24 cellular contexts compared by ENCODE assay signal in the genomic region with DNA sequence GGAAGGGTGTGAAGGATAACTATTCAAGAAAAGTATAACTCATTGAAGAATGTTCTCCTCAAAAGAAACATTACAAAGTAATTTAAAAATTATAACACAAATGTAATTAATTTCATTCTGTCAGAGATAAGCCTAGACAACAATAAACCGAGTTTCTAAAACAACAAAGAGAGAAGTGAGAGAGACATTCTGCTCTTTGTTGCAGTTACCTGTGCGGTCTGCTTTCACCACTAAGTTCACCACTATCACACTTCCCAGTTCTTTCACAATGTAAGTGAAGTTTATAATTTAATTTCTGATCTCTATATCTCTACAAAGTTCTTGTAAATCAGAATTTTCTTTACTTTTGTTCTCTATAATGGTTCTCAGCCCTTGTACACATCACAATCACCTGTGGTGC.
DNase-seq lines count a peak whose midpoint lies in the region; ATAC-seq and TF ChIP-seq lines count a peak whose summit lies in the region.
"Had no signal": no experiment of that assay in that cellular context is flagged by ENCODE, and none has a peak within 500 bp of the region (broad histone marks: within the 10 kb centered on the region; RNA-seq: fewer than 3 reads in every experiment).

No MANE protein-coding gene starts in this region.

- peaks cover 38% of the 10 kb centered on the region for H4K20me1 ChIP-seq in smooth muscle cell (ENCODE audit: low read depth)

- peaks cover 71% of the 10 kb centered on the region for H3K36me3 ChIP-seq in SK-N-MC (ENCODE audit: insufficient read depth, low read length)
- H3K36me3 ChIP-seq in smooth muscle cell (ENCODE audit: low read depth) = peaks cover 8% of the 10 kb centered on the region

- peaks cover 6% of the 10 kb centered on the region for H3K4me1 ChIP-seq in smooth muscle cell (ENCODE audit: low read depth)
- H3K4me1 ChIP-seq: Caco-2 had no signal

- no peak overlapping the region for H2AFZ ChIP-seq in smooth muscle cell (ENCODE audit: low read depth)

- no peak overlapping the region for H3K9ac ChIP-seq in SK-N-MC (ENCODE audit: insufficient read length)
- no peak overlapping the region for H3K9ac ChIP-seq in smooth muscle cell (ENCODE audit: low read depth)

- ATAC-seq in GM18867 (IDR thresholded peaks at IDR 0.05; ENCODE audit: unreplicated experiment) (peak; percentile 72), HG02588 (IDR thresholded peaks at IDR 0.05; ENCODE audit: unreplicated experiment) (peak; percentile 50)
- ATAC-seq: CD8-positive, alpha-beta T cell; Panc1 had no signal

- H3K9me3 ChIP-seq in SK-N-MC (ENCODE audit: low read depth, low read length) (no peaks in the 10 kb centered on the region), smooth muscle cell (replicated peaks; ENCODE audit: low read depth) (no peaks in the 10 kb centered on the region)
- H3K9me3 ChIP-seq: Caco-2 had no signal

- no peak for TF ChIP-seq CTCF in smooth muscle cell (IDR thresholded peaks at IDR 0.05; ENCODE audit: borderline replicate concordance, insufficient read depth, poor library complexity, severe bottlenecking)

- H3K27me3 ChIP-seq in smooth muscle cell (ENCODE audit: low read depth) = no peaks in the 10 kb centered on the region

- DNase-seq in SK-N-MC (ENCODE audit: low read depth, low spot score) (no peak), smooth muscle cell (lab: John Stamatoyannopoulos, UW; ENCODE audit: unreplicated experiment) (no peak), HEK293T (ENCODE audit: extremely low spot score) (no peak), NCI-H526 (lab: John Stamatoyannopoulos, UW) (no peak), cerebellum (ENCODE audit: low spot score) (no peak)
- DNase-seq: C1 segment of cervical spinal cord; Caco-2; CD8-positive, alpha-beta T cell; EL; GF-D8; Karpas-422; NCI-H1092; NCI-H1417 treated with DMSO at 0.1 percent for 48 hours; NCI-H1694 treated with DMSO at 0.1 percent for 48 hours; NCI-H2081 treated with DMSO at 0.1 percent for 48 hours; NCI-H345; NCI-H524; SHP77; T-helper 1 cell had no signal

- peak overlapping the region; percentile 6 for H3K4me2 ChIP-seq in smooth muscle cell

- H3K27ac ChIP-seq in SK-N-MC = peak overlapping the region; percentile 72; the same call in 1 of the 2 replicates
- H3K27ac ChIP-seq in smooth muscle cell (ENCODE audit: low read depth) = peak overlapping the region; percentile 29
- H3K27ac ChIP-seq: HL-60, RWPE1 had no signal

- POLR2A ChIA-PET in HEK293T (lab: Yijun Ruan, JAX) = no interaction called here

- CTCF ChIA-PET in HEK293T (lab: Yijun Ruan, JAX) = no interaction called here

- H3K4me3 ChIP-seq in SK-N-MC (no peak overlapping the region), smooth muscle cell (no peak overlapping the region)

- WGBS in smooth muscle cell (ENCODE audit: low lambda C conversion rate) = 91% methylated on average over 2 of the region's 2 CpGs

- H3K79me2 ChIP-seq in smooth muscle cell (ENCODE audit: low read depth) = peaks cover 3% of the 10 kb centered on the region

- peaks cover 13% of the 10 kb centered on the region for H3F3A ChIP-seq in smooth muscle cell (ENCODE audit: low read depth)

TF ChIP-seq in HEK293T, 16 proteins besides CTCF, POLR2A, EP300 and RAD21:
- no peak for TF ChIP-seq ARNT (IDR thresholded peaks at IDR 0.05)
- no peak for TF ChIP-seq SP1 (IDR thresholded peaks at IDR 0.05)
- TF ChIP-seq TARDBP (IDR thresholded peaks at IDR 0.05) = no peak
- TF ChIP-seq ELF4 (IDR thresholded peaks at IDR 0.05) = no peak
- no peak for TF ChIP-seq FOXK2 (IDR thresholded peaks at IDR 0.05)
- TF ChIP-seq, protein P1, sequence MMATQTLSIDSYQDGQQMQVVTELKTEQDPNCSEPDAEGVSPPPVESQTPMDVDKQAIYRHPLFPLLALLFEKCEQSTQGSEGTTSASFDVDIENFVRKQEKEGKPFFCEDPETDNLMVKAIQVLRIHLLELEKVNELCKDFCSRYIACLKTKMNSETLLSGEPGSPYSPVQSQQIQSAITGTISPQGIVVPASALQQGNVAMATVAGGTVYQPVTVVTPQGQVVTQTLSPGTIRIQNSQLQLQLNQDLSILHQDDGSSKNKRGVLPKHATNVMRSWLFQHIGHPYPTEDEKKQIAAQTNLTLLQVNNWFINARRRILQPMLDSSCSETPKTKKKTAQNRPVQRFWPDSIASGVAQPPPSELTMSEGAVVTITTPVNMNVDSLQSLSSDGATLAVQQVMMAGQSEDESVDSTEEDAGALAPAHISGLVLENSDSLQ (IDR thresholded peaks at IDR 0.05) = no peak
- no peak for TF ChIP-seq HDGF (IDR thresholded peaks at IDR 0.05; ENCODE audit: borderline replicate concordance)
- no peak for TF ChIP-seq CTBP1 (IDR thresholded peaks at IDR 0.05; ENCODE audit: borderline replicate concordance)
- TF ChIP-seq FOXM1 (IDR thresholded peaks at IDR 0.05; ENCODE audit: borderline replicate concordance) = no peak
- TF ChIP-seq SUZ12 (IDR thresholded peaks at IDR 0.05) = no peak
- TF ChIP-seq L3MBTL2 (conservative IDR thresholded peaks at IDR 0.05) = no peak
- no peak for TF ChIP-seq FOXA1 (IDR thresholded peaks at IDR 0.05)
- TF ChIP-seq ZNF384 (IDR thresholded peaks at IDR 0.05) = no peak
- no peak for TF ChIP-seq BHLHE40 (IDR thresholded peaks at IDR 0.05; ENCODE audit: borderline replicate concordance)
- no peak for TF ChIP-seq LEF1 (IDR thresholded peaks at IDR 0.05; ENCODE audit: borderline replicate concordance)
- TF ChIP-seq NFRKB (IDR thresholded peaks at IDR 0.05) = no peak
